Comparison of ENCODE assay signal across 1 cellular context in the genomic region with DNA sequence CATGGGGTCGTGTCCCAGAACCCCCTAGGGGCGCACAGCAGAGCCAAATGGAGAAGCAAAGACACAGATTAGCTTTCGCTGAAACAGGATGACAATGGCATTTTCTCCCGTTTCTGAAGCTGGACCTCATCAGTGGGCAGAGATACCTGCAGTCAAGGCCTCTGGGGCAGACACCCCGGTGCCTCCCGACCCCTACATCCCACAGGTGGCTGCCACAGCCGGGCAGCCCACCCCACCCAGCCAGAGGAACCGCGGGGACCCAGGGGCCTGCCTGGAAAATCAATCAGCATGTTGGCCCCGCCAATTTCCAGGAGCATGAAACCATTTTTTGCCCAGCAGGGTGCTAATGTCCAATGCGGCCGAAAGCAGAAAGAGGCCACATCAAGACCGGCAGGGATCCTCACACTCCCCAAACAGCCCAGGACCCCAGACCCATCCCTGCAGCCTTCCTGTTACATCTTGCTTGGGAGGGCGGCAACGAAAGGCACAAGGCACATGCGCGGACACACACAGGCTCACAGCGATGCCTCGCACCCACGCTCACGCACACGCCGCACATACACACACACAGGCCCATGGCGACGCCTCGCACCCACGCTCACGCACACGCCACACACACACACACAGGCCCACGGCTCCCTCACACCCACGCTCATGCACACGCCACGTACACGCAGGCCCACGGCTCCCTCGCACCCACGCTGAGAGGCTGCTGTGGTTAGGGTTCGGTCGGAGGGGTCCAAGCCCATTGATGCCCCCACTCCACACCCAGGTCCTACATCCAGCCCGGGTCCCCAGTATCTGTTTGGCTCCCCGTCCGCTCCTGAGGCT.
TF ChIP-seq lines count a peak whose summit lies in the region.

No MANE protein-coding gene starts in this region.

TF ChIP-seq in K562, 482 proteins besides CTCF, POLR2A, EP300 and RAD21 (continued from another document):
- TF ChIP-seq, protein P1, sequence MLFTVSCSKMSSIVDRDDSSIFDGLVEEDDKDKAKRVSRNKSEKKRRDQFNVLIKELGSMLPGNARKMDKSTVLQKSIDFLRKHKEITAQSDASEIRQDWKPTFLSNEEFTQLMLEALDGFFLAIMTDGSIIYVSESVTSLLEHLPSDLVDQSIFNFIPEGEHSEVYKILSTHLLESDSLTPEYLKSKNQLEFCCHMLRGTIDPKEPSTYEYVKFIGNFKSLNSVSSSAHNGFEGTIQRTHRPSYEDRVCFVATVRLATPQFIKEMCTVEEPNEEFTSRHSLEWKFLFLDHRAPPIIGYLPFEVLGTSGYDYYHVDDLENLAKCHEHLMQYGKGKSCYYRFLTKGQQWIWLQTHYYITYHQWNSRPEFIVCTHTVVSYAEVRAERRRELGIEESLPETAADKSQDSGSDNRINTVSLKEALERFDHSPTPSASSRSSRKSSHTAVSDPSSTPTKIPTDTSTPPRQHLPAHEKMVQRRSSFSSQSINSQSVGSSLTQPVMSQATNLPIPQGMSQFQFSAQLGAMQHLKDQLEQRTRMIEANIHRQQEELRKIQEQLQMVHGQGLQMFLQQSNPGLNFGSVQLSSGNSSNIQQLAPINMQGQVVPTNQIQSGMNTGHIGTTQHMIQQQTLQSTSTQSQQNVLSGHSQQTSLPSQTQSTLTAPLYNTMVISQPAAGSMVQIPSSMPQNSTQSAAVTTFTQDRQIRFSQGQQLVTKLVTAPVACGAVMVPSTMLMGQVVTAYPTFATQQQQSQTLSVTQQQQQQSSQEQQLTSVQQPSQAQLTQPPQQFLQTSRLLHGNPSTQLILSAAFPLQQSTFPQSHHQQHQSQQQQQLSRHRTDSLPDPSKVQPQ (CRISPR knock-in tag; IDR thresholded peaks at IDR 0.05; ENCODE audit: borderline replicate concordance), result no peak
- TF ChIP-seq THAP12 (CRISPR knock-in tag; IDR thresholded peaks at IDR 0.05), result no peak
- TF ChIP-seq SAFB (IDR thresholded peaks at IDR 0.05; ENCODE audit: borderline replicate concordance, low read depth, low read length), result peak; percentile 64; the same call in 1 of the 2 replicates
- TF ChIP-seq GATAD2B (IDR thresholded peaks at IDR 0.05; ENCODE audit: borderline replicate concordance), result no peak
- no peak for TF ChIP-seq EGR1 (conservative IDR thresholded peaks at IDR 0.05)
